18 cellular contexts compared by ENCODE assay signal in genomic region chr17:77865716-77866115, GRCh38.
DNase-seq lines count a peak whose midpoint lies in the region; ATAC-seq lines count a peak whose summit lies in the region.
"Had no signal": no experiment of that assay in that cellular context is flagged by ENCODE, and none has a peak within 500 bp of the region (broad histone marks: within the 10 kb centered on the region; RNA-seq: fewer than 3 reads in every experiment).

No MANE protein-coding gene starts in this region.

- intact Hi-C loops in posterior vena cava (cut with DNase I) = no loop called here

- no peaks in the 10 kb centered on the region for H3K9me3 ChIP-seq in BLaER1
- H3K9me3 ChIP-seq in HAP-1 = no peaks in the 10 kb centered on the region
- H3K9me3 ChIP-seq: Caco-2 had no signal

- peak overlapping the region in 4 of 5 donors; percentile 23 to 94 (median 68) for H3K4me3 Mint-ChIP-seq in immature natural killer cell
- no peak overlapping the region for H3K4me3 Mint-ChIP-seq in stimulated activated effector memory CD8-positive, alpha-beta T cell treated with anti-CD3 and anti-CD28 coated beads, Interleukin-12 subunit alpha, Interleukin-12 subunit beta, amount 100 ng/mL, for 72 hours
- H3K4me3 Mint-ChIP-seq: CD4-positive, alpha-beta memory T cell; GM23338; IgD-negative memory B cell had no signal

- H3K36me3 ChIP-seq in BLaER1 = no peaks in the 10 kb centered on the region
- no peaks in the 10 kb centered on the region for H3K36me3 ChIP-seq in HAP-1 (replicated peaks)

- ATAC-seq in stimulated activated effector memory CD8-positive, alpha-beta T cell treated with anti-CD3 and anti-CD28 coated beads, Interleukin-12 subunit alpha, Interleukin-12 subunit beta, amount 100 ng/mL, for 72 hours = no peak

- peaks cover 0 to 4% (median 0%) of the 10 kb centered on the region in 3 donors for H3K36me3 Mint-ChIP-seq in immature natural killer cell
- no peaks in the 10 kb centered on the region for H3K36me3 Mint-ChIP-seq in stimulated activated effector memory CD8-positive, alpha-beta T cell treated with anti-CD3 and anti-CD28 coated beads, Interleukin-12 subunit alpha, Interleukin-12 subunit beta, amount 100 ng/mL, for 72 hours
- H3K36me3 Mint-ChIP-seq: CD4-positive, alpha-beta memory T cell had no signal

- DNase-seq in GM03348 (ENCODE audit: low spot score) (peak; percentile 58), immature natural killer cell (no peak), posterior vena cava (ENCODE audit: low spot score) (peak; percentile 65), HUDEP-2 (lab: John Stamatoyannopoulos, UW; ENCODE audit: unreplicated experiment in 76 of 76) (no peak), HAP-1 (ENCODE audit: low spot score in 2 of 2) (no peak), RPMI8226 (no peak)
- DNase-seq in stimulated activated effector memory CD8-positive, alpha-beta T cell treated with anti-CD3 and anti-CD28 coated beads, Interleukin-12 subunit alpha, Interleukin-12 subunit beta, amount 100 ng/mL, for 72 hours (ENCODE audit: low spot score in 2 of 2) = no peak
- DNase-seq: Caco-2; CD4-positive, alpha-beta memory T cell; DND-41; Karpas-422; NCI-H187; OCI-M1; SHP77 treated with DMSO at 0.1 percent for 48 hours had no signal

- no peak overlapping the region for H3K27ac ChIP-seq in BLaER1
- H3K27ac ChIP-seq: SK-N-MC had no signal

- H3K9ac ChIP-seq in BLaER1 = no peak overlapping the region

- no peak overlapping the region for H3K4me3 ChIP-seq in BLaER1
- H3K4me3 ChIP-seq in HAP-1 = no peak overlapping the region
- H3K4me3 ChIP-seq: GM23338, SK-N-MC had no signal

- H3K27me3 ChIP-seq in BLaER1 (peaks cover 13% of the 10 kb centered on the region), HAP-1 (ENCODE audit: low read depth) (no peaks in the 10 kb centered on the region; the same call in 1 of the 2 replicates)

- peaks cover 0 to 5% (median 3%) of the 10 kb centered on the region in 3 donors for H3K27me3 Mint-ChIP-seq in immature natural killer cell (ENCODE audit: low read depth in 3 of 3)
- H3K27me3 Mint-ChIP-seq: CD4-positive, alpha-beta memory T cell had no signal

- peaks cover 87% of the 10 kb centered on the region for H3K4me1 ChIP-seq in BLaER1
- no peaks in the 10 kb centered on the region for H3K4me1 ChIP-seq in HAP-1
- H3K4me1 ChIP-seq: Caco-2 had no signal

- peaks cover 81 to 93% of the 10 kb centered on the region in 2 donors for H3K4me1 Mint-ChIP-seq in immature natural killer cell
- peaks cover 30% of the 10 kb centered on the region for H3K4me1 Mint-ChIP-seq in stimulated activated effector memory CD8-positive, alpha-beta T cell treated with anti-CD3 and anti-CD28 coated beads, Interleukin-12 subunit alpha, Interleukin-12 subunit beta, amount 100 ng/mL, for 72 hours

- in situ Hi-C loops in HAP-1 (cut with MboI; ENCODE audit: low sequenced_read_pairs) = no loop called here

- peak overlapping the region; percentile 21 to 96 (median 59) for H3K27ac Mint-ChIP-seq in immature natural killer cell
- H3K27ac Mint-ChIP-seq in stimulated activated effector memory CD8-positive, alpha-beta T cell treated with anti-CD3 and anti-CD28 coated beads, Interleukin-12 subunit alpha, Interleukin-12 subunit beta, amount 100 ng/mL, for 72 hours = no peak overlapping the region
- H3K27ac Mint-ChIP-seq: GM23338 had no signal

- peaks cover 49% of the 10 kb centered on the region for H4K20me1 ChIP-seq in BLaER1

- peak overlapping the region; percentile 89 for H3K4me2 ChIP-seq in BLaER1
- H3K4me2 ChIP-seq: GM23338 had no signal

- no peaks in the 10 kb centered on the region for H3K9me3 Mint-ChIP-seq in immature natural killer cell
- no peaks in the 10 kb centered on the region for H3K9me3 Mint-ChIP-seq in stimulated activated effector memory CD8-positive, alpha-beta T cell treated with anti-CD3 and anti-CD28 coated beads, Interleukin-12 subunit alpha, Interleukin-12 subunit beta, amount 100 ng/mL, for 72 hours
- H3K9me3 Mint-ChIP-seq: GM23338, IgD-negative memory B cell had no signal

Comparison
In these comparisons a context has a peak if more than half of its experiments do, and no peak if none do; other contexts are left out.
1. DNase-seq: peak in GM03348 (single experiment) and posterior vena cava (single experiment); none in immature natural killer cell (0 of 3), HUDEP-2 (0 of 76), stimulated activated effector memory CD8-positive, alpha-beta T cell treated with anti-CD3 and anti-CD28 coated beads, Interleukin-12 subunit alpha, Interleukin-12 subunit beta, amount 100 ng/mL, for 72 hours (0 of 2), HAP-1 (0 of 2) and RPMI8226 (single experiment).